In the genomic region with DNA sequence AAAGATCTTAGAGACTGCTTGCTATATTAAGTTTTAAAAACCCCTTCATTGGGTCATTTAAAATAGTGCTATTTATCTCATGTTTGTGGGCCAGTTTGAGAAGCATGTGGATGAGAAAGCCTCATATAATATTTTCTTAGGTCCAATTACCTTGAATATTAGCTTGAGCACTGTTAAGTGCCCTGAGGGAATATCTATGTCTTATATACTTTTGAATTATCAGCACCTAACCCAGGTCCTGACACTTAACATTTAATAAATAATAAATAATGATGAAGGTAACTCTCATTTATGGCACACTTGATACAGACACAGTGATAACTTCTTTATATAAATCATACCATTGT, we compare ENCODE assay signal across 2 cellular contexts.
TF ChIP-seq lines count a peak whose summit lies in the region.

No MANE protein-coding gene starts in this region.

TF ChIP-seq in HEK293, 187 proteins besides CTCF, POLR2A, EP300 and RAD21:
- TF ChIP-seq, protein P1, sequence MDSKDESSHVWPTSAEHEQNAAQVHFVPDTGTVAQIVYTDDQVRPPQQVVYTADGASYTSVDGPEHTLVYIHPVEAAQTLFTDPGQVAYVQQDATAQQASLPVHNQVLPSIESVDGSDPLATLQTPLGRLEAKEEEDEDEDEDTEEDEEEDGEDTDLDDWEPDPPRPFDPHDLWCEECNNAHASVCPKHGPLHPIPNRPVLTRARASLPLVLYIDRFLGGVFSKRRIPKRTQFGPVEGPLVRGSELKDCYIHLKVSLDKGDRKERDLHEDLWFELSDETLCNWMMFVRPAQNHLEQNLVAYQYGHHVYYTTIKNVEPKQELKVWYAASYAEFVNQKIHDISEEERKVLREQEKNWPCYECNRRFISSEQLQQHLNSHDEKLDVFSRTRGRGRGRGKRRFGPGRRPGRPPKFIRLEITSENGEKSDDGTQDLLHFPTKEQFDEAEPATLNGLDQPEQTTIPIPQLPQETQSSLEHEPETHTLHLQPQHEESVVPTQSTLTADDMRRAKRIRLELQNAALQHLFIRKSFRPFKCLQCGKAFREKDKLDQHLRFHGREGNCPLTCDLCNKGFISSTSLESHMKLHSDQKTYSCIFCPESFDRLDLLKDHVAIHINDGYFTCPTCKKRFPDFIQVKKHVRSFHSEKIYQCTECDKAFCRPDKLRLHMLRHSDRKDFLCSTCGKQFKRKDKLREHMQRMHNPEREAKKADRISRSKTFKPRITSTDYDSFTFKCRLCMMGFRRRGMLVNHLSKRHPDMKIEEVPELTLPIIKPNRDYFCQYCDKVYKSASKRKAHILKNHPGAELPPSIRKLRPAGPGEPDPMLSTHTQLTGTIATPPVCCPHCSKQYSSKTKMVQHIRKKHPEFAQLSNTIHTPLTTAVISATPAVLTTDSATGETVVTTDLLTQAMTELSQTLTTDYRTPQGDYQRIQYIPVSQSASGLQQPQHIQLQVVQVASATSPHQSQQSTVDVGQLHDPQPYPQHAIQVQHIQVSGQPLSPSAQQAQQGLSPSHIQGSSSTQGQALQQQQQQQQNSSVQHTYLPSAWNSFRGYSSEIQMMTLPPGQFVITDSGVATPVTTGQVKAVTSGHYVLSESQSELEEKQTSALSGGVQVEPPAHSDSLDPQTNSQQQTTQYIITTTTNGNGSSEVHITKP (tag by site-specific recombination; IDR thresholded peaks at IDR 0.05) = 0 out of 2 replicates have a peak, but pooled peaks have one; percentile 9
- TF ChIP-seq ZNF10 (tag by site-specific recombination; IDR thresholded peaks at IDR 0.05) = no peak

TF ChIP-seq in GM12878, 131 proteins besides CTCF, POLR2A, EP300 and RAD21:
- TF ChIP-seq ATF7 (IDR thresholded peaks at IDR 0.05; ENCODE audit: low read depth) (0 out of 2 replicates have a peak, but pooled peaks have one; percentile 4), NBN (IDR thresholded peaks at IDR 0.05) (no peak)
